1 cellular context compared by ENCODE assay signal in genomic region chr14:77028384-77029246, GRCh38.
A peak's percentile ranks its signal among the peaks of the same experiment; 100 is the strongest.
TF ChIP-seq lines count a peak whose summit lies in the region.

TSS of gene IRF2BPL (minus strand) at chr14:77028708. CDS start at chr14:77027792, 916 bp downstream.

TF ChIP-seq in K562, 482 proteins besides CTCF, POLR2A, EP300 and RAD21 (continued from another document):
- TF ChIP-seq TBL1XR1 (IDR thresholded peaks at IDR 0.05; ENCODE audit: low read length in 2 of 2) = peak in 1 of 2 experiments; percentile 48; a peak in 1 of 4 replicates
- TF ChIP-seq ZC3H8 (IDR thresholded peaks at IDR 0.05) = no peak
- TF ChIP-seq NCOA4 (IDR thresholded peaks at IDR 0.05; ENCODE audit: partially characterized antibody) = no peak
- no peak for TF ChIP-seq MCM3 (IDR thresholded peaks at IDR 0.05)
- TF ChIP-seq KDM5B (IDR thresholded peaks at IDR 0.05; ENCODE audit: insufficient replicate concordance, low read depth, low read length) = no peak
- peak; percentile 46 for TF ChIP-seq ARID1B (IDR thresholded peaks at IDR 0.05)
- no peak for TF ChIP-seq PHTF2 (CRISPR knock-in tag; IDR thresholded peaks at IDR 0.05)
- no peak for TF ChIP-seq NUFIP1 (IDR thresholded peaks at IDR 0.05; ENCODE audit: partially characterized antibody)
- TF ChIP-seq E2F1 (CRISPR knock-in tag; IDR thresholded peaks at IDR 0.05) = no peak
- no peak for TF ChIP-seq POLR3A (IDR thresholded peaks at IDR 0.05; ENCODE audit: borderline replicate concordance, extremely low read depth, insufficient read depth, insufficient read length)
- TF ChIP-seq ATF3 (IDR thresholded peaks at IDR 0.05) = peak; percentile 93
- TF ChIP-seq ATF3 (CRISPR knock-in tag; conservative IDR thresholded peaks at IDR 0.05) = no peak
- TF ChIP-seq ATF4 (CRISPR knock-in tag; IDR thresholded peaks at IDR 0.05) = no peak
- no peak for TF ChIP-seq ZBTB34 (CRISPR knock-in tag; IDR thresholded peaks at IDR 0.05)
- TF ChIP-seq CEBPB (tag; IDR thresholded peaks at IDR 0.05) = no peak
- TF ChIP-seq HDAC6 (IDR thresholded peaks at IDR 0.05; ENCODE audit: low read depth, low read length) = no peak
- 0 out of 2 replicates have a peak, but pooled peaks have one; percentile 13 for TF ChIP-seq GTF2E2 (tag; IDR thresholded peaks at IDR 0.05)
- peak; percentile 35; the same call in 1 of the 2 replicates for TF ChIP-seq ZBTB40 (IDR thresholded peaks at IDR 0.05)
- TF ChIP-seq ZBTB40 (CRISPR knock-in tag; IDR thresholded peaks at IDR 0.05) = no peak
- TF ChIP-seq SRF (CRISPR knock-in tag; IDR thresholded peaks at IDR 0.05) = no peak
- TF ChIP-seq ZNF143 (CRISPR knock-in tag; IDR thresholded peaks at IDR 0.05) = no peak
- no peak for TF ChIP-seq E2F5 (CRISPR knock-in tag; IDR thresholded peaks at IDR 0.05)
- TF ChIP-seq ETV6 (IDR thresholded peaks at IDR 0.05; ENCODE audit: borderline replicate concordance in 1 of 2, low read depth in 2 of 2, low read length in 1 of 2) = no peak
- no peak for TF ChIP-seq ETV6 (CRISPR knock-in tag; IDR thresholded peaks at IDR 0.05; ENCODE audit: borderline replicate concordance)
- TF ChIP-seq SMAD4 (CRISPR knock-in tag; conservative IDR thresholded peaks at IDR 0.05) = no peak
- TF ChIP-seq BRF1 (IDR thresholded peaks at IDR 0.05; ENCODE audit: borderline replicate concordance, extremely low read depth, insufficient read length) = no peak
- no peak for TF ChIP-seq ZNF589 (CRISPR knock-in tag; IDR thresholded peaks at IDR 0.05; ENCODE audit: low read depth)
- no peak for TF ChIP-seq SMARCA4 (IDR thresholded peaks at IDR 0.05)
- no peak for TF ChIP-seq RBM14 (IDR thresholded peaks at IDR 0.05; ENCODE audit: borderline replicate concordance, insufficient read depth, low read depth, low read length)
- no peak for TF ChIP-seq MXD1 (CRISPR knock-in tag; IDR thresholded peaks at IDR 0.05; ENCODE audit: borderline replicate concordance, poor library complexity, severe bottlenecking)
- 0 out of 2 replicates have a peak, but pooled peaks have one; percentile 44 for TF ChIP-seq TEAD4 (IDR thresholded peaks at IDR 0.05; ENCODE audit: low read length)
- no peak for TF ChIP-seq TEAD4 (CRISPR knock-in tag; IDR thresholded peaks at IDR 0.05; ENCODE audit: borderline replicate concordance)
- no peak for TF ChIP-seq SREBF1 (IDR thresholded peaks at IDR 0.05; ENCODE audit: borderline replicate concordance, low read depth, low read length)
- TF ChIP-seq SRSF9 (IDR thresholded peaks at IDR 0.05; ENCODE audit: borderline replicate concordance, low read depth, low read length) = no peak
- no peak for TF ChIP-seq SNRNP70 (optimal IDR thresholded peaks at IDR 0.05; ENCODE audit: low read depth, low read length)
- TF ChIP-seq TOE1 (IDR thresholded peaks at IDR 0.05; ENCODE audit: borderline replicate concordance) = 0 out of 2 replicates have a peak, but pooled peaks have one; percentile 24
- no peak for TF ChIP-seq TOE1 (CRISPR knock-in tag; IDR thresholded peaks at IDR 0.05; ENCODE audit: borderline replicate concordance, low read depth)
TF ChIP-seq in K562: peak in this region for 98.
